Comparison of ENCODE assay signal across 1 cellular context in genomic region chr2:30283931-30284565, GRCh38.
TF ChIP-seq lines count a peak whose summit lies in the region.

No MANE protein-coding gene starts in this region.

TF ChIP-seq in K562, 482 proteins besides CTCF, POLR2A, EP300 and RAD21 (continued from another document and continues in another):
- TF ChIP-seq, protein P1, sequence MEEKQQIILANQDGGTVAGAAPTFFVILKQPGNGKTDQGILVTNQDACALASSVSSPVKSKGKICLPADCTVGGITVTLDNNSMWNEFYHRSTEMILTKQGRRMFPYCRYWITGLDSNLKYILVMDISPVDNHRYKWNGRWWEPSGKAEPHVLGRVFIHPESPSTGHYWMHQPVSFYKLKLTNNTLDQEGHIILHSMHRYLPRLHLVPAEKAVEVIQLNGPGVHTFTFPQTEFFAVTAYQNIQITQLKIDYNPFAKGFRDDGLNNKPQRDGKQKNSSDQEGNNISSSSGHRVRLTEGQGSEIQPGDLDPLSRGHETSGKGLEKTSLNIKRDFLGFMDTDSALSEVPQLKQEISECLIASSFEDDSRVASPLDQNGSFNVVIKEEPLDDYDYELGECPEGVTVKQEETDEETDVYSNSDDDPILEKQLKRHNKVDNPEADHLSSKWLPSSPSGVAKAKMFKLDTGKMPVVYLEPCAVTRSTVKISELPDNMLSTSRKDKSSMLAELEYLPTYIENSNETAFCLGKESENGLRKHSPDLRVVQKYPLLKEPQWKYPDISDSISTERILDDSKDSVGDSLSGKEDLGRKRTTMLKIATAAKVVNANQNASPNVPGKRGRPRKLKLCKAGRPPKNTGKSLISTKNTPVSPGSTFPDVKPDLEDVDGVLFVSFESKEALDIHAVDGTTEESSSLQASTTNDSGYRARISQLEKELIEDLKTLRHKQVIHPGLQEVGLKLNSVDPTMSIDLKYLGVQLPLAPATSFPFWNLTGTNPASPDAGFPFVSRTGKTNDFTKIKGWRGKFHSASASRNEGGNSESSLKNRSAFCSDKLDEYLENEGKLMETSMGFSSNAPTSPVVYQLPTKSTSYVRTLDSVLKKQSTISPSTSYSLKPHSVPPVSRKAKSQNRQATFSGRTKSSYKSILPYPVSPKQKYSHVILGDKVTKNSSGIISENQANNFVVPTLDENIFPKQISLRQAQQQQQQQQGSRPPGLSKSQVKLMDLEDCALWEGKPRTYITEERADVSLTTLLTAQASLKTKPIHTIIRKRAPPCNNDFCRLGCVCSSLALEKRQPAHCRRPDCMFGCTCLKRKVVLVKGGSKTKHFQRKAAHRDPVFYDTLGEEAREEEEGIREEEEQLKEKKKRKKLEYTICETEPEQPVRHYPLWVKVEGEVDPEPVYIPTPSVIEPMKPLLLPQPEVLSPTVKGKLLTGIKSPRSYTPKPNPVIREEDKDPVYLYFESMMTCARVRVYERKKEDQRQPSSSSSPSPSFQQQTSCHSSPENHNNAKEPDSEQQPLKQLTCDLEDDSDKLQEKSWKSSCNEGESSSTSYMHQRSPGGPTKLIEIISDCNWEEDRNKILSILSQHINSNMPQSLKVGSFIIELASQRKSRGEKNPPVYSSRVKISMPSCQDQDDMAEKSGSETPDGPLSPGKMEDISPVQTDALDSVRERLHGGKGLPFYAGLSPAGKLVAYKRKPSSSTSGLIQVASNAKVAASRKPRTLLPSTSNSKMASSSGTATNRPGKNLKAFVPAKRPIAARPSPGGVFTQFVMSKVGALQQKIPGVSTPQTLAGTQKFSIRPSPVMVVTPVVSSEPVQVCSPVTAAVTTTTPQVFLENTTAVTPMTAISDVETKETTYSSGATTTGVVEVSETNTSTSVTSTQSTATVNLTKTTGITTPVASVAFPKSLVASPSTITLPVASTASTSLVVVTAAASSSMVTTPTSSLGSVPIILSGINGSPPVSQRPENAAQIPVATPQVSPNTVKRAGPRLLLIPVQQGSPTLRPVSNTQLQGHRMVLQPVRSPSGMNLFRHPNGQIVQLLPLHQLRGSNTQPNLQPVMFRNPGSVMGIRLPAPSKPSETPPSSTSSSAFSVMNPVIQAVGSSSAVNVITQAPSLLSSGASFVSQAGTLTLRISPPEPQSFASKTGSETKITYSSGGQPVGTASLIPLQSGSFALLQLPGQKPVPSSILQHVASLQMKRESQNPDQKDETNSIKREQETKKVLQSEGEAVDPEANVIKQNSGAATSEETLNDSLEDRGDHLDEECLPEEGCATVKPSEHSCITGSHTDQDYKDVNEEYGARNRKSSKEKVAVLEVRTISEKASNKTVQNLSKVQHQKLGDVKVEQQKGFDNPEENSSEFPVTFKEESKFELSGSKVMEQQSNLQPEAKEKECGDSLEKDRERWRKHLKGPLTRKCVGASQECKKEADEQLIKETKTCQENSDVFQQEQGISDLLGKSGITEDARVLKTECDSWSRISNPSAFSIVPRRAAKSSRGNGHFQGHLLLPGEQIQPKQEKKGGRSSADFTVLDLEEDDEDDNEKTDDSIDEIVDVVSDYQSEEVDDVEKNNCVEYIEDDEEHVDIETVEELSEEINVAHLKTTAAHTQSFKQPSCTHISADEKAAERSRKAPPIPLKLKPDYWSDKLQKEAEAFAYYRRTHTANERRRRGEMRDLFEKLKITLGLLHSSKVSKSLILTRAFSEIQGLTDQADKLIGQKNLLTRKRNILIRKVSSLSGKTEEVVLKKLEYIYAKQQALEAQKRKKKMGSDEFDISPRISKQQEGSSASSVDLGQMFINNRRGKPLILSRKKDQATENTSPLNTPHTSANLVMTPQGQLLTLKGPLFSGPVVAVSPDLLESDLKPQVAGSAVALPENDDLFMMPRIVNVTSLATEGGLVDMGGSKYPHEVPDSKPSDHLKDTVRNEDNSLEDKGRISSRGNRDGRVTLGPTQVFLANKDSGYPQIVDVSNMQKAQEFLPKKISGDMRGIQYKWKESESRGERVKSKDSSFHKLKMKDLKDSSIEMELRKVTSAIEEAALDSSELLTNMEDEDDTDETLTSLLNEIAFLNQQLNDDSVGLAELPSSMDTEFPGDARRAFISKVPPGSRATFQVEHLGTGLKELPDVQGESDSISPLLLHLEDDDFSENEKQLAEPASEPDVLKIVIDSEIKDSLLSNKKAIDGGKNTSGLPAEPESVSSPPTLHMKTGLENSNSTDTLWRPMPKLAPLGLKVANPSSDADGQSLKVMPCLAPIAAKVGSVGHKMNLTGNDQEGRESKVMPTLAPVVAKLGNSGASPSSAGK (IDR thresholded peaks at IDR 0.05), result peak; percentile 50
- TF ChIP-seq BRF1 (IDR thresholded peaks at IDR 0.05; ENCODE audit: borderline replicate concordance, extremely low read depth, insufficient read length), result no peak
- TF ChIP-seq ZBTB1 (CRISPR knock-in tag; IDR thresholded peaks at IDR 0.05; ENCODE audit: borderline replicate concordance, low read depth), result no peak
- no peak for TF ChIP-seq MTA1 (IDR thresholded peaks at IDR 0.05; ENCODE audit: borderline replicate concordance)
- no peak for TF ChIP-seq ZFP1 (CRISPR knock-in tag; IDR thresholded peaks at IDR 0.05)
- TF ChIP-seq, protein P2, sequence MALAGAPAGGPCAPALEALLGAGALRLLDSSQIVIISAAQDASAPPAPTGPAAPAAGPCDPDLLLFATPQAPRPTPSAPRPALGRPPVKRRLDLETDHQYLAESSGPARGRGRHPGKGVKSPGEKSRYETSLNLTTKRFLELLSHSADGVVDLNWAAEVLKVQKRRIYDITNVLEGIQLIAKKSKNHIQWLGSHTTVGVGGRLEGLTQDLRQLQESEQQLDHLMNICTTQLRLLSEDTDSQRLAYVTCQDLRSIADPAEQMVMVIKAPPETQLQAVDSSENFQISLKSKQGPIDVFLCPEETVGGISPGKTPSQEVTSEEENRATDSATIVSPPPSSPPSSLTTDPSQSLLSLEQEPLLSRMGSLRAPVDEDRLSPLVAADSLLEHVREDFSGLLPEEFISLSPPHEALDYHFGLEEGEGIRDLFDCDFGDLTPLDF (CRISPR knock-in tag; IDR thresholded peaks at IDR 0.05), result no peak
- no peak for TF ChIP-seq ZNF263 (CRISPR knock-in tag; IDR thresholded peaks at IDR 0.05; ENCODE audit: borderline replicate concordance)
- no peak for TF ChIP-seq ILF3 (IDR thresholded peaks at IDR 0.05; ENCODE audit: borderline replicate concordance)
- no peak for TF ChIP-seq MYC (IDR thresholded peaks at IDR 0.05; ENCODE audit: low read depth, low read length)
- TF ChIP-seq MYC (CRISPR knock-in tag; IDR thresholded peaks at IDR 0.05; ENCODE audit: borderline replicate concordance, low read depth), result no peak
- TF ChIP-seq C11orf30 (IDR thresholded peaks at IDR 0.05; ENCODE audit: low read depth), result peak; percentile 88
- TF ChIP-seq ZBTB17 (CRISPR knock-in tag; IDR thresholded peaks at IDR 0.05), result 0 out of 2 replicates have a peak, but pooled peaks have one; percentile 30
- TF ChIP-seq ZNF79 (CRISPR knock-in tag; IDR thresholded peaks at IDR 0.05; ENCODE audit: low read depth), result no peak
- no peak for TF ChIP-seq ZNF830 (CRISPR knock-in tag; IDR thresholded peaks at IDR 0.05)
- no peak for TF ChIP-seq NCOR1 (IDR thresholded peaks at IDR 0.05)
- TF ChIP-seq, protein P3, sequence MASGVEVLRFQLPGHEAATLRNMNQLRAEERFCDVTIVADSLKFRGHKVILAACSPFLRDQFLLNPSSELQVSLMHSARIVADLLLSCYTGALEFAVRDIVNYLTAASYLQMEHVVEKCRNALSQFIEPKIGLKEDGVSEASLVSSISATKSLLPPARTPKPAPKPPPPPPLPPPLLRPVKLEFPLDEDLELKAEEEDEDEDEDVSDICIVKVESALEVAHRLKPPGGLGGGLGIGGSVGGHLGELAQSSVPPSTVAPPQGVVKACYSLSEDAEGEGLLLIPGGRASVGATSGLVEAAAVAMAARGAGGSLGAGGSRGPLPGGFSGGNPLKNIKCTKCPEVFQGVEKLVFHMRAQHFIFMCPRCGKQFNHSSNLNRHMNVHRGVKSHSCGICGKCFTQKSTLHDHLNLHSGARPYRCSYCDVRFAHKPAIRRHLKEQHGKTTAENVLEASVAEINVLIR (CRISPR knock-in tag; IDR thresholded peaks at IDR 0.05), result 0 out of 2 replicates have a peak, but pooled peaks have one; percentile 28
- TF ChIP-seq CXXC5 (CRISPR knock-in tag; IDR thresholded peaks at IDR 0.05), result 0 out of 2 replicates have a peak, but pooled peaks have one; percentile 12
- peak; percentile 61; the same call in 1 of the 2 replicates for TF ChIP-seq JUND (IDR thresholded peaks at IDR 0.05; ENCODE audit: borderline replicate concordance, low read depth, low read length)
- peak; percentile 59; the same call in 1 of the 3 replicates for TF ChIP-seq JUND (tag; IDR thresholded peaks at IDR 0.05; ENCODE audit: borderline replicate concordance, low read depth, low read length)
- TF ChIP-seq DIDO1 (tag; IDR thresholded peaks at IDR 0.05; ENCODE audit: low read depth), result no peak
- no peak for TF ChIP-seq ATF1 (CRISPR knock-in tag; IDR thresholded peaks at IDR 0.05)
- peak; percentile 90 for TF ChIP-seq ATF1 (tag; IDR thresholded peaks at IDR 0.05)
- TF ChIP-seq ZNF766 (CRISPR knock-in tag; conservative IDR thresholded peaks at IDR 0.05), result 0 out of 2 replicates have a peak, but pooled peaks have one; percentile 17
- no peak for TF ChIP-seq CCNT2 (IDR thresholded peaks at IDR 0.05; ENCODE audit: borderline replicate concordance, extremely low read depth, insufficient read length, low read depth, low read length)
- no peak for TF ChIP-seq TOE1 (IDR thresholded peaks at IDR 0.05; ENCODE audit: borderline replicate concordance)
- no peak for TF ChIP-seq TOE1 (CRISPR knock-in tag; IDR thresholded peaks at IDR 0.05; ENCODE audit: borderline replicate concordance, low read depth)
- peak; percentile 65 for TF ChIP-seq MAFF (IDR thresholded peaks at IDR 0.05; ENCODE audit: low read length)
- no peak for TF ChIP-seq SRSF9 (IDR thresholded peaks at IDR 0.05; ENCODE audit: borderline replicate concordance, low read depth, low read length)
- TF ChIP-seq MEIS2 (IDR thresholded peaks at IDR 0.05; ENCODE audit: partially characterized antibody), result peak; percentile 26
- TF ChIP-seq ZNF695 (CRISPR knock-in tag; IDR thresholded peaks at IDR 0.05), result no peak
- TF ChIP-seq CREM (IDR thresholded peaks at IDR 0.05; ENCODE audit: low read depth), result peak; percentile 93
- no peak for TF ChIP-seq SRSF1 (IDR thresholded peaks at IDR 0.05; ENCODE audit: low read depth, low read length)
- no peak for TF ChIP-seq ZBTB5 (IDR thresholded peaks at IDR 0.05)
- no peak for TF ChIP-seq ILK (tag; IDR thresholded peaks at IDR 0.05; ENCODE audit: borderline replicate concordance, low read depth)
- peak in 1 of 3 experiments; percentile 30 for TF ChIP-seq YY1 (IDR thresholded peaks at IDR 0.05; ENCODE audit: borderline replicate concordance in 1 of 3, control insufficient read depth in 1 of 3, extremely low read depth in 1 of 3, insufficient read depth in 3 of 3, insufficient read length in 1 of 3, insufficient replicate concordance in 2 of 3, low read depth in 1 of 3, low read length in 2 of 3)
- TF ChIP-seq, protein P4, sequence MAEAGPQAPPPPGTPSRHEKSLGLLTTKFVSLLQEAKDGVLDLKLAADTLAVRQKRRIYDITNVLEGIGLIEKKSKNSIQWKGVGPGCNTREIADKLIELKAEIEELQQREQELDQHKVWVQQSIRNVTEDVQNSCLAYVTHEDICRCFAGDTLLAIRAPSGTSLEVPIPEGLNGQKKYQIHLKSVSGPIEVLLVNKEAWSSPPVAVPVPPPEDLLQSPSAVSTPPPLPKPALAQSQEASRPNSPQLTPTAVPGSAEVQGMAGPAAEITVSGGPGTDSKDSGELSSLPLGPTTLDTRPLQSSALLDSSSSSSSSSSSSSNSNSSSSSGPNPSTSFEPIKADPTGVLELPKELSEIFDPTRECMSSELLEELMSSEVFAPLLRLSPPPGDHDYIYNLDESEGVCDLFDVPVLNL (CRISPR knock-in tag; IDR thresholded peaks at IDR 0.05; ENCODE audit: low read depth), result no peak
- TF ChIP-seq MED1 (CRISPR knock-in tag; IDR thresholded peaks at IDR 0.05; ENCODE audit: borderline replicate concordance), result no peak
- no peak for TF ChIP-seq KAT7 (CRISPR knock-in tag; IDR thresholded peaks at IDR 0.05; ENCODE audit: borderline replicate concordance)
- TF ChIP-seq, protein P5, sequence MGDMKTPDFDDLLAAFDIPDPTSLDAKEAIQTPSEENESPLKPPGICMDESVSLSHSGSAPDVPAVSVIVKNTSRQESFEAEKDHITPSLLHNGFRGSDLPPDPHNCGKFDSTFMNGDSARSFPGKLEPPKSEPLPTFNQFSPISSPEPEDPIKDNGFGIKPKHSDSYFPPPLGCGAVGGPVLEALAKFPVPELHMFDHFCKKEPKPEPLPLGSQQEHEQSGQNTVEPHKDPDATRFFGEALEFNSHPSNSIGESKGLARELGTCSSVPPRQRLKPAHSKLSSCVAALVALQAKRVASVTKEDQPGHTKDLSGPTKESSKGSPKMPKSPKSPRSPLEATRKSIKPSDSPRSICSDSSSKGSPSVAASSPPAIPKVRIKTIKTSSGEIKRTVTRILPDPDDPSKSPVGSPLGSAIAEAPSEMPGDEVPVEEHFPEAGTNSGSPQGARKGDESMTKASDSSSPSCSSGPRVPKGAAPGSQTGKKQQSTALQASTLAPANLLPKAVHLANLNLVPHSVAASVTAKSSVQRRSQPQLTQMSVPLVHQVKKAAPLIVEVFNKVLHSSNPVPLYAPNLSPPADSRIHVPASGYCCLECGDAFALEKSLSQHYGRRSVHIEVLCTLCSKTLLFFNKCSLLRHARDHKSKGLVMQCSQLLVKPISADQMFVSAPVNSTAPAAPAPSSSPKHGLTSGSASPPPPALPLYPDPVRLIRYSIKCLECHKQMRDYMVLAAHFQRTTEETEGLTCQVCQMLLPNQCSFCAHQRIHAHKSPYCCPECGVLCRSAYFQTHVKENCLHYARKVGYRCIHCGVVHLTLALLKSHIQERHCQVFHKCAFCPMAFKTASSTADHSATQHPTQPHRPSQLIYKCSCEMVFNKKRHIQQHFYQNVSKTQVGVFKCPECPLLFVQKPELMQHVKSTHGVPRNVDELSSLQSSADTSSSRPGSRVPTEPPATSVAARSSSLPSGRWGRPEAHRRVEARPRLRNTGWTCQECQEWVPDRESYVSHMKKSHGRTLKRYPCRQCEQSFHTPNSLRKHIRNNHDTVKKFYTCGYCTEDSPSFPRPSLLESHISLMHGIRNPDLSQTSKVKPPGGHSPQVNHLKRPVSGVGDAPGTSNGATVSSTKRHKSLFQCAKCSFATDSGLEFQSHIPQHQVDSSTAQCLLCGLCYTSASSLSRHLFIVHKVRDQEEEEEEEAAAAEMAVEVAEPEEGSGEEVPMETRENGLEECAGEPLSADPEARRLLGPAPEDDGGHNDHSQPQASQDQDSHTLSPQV (IDR thresholded peaks at IDR 0.05), result peak; percentile 67
